In the genomic region with DNA sequence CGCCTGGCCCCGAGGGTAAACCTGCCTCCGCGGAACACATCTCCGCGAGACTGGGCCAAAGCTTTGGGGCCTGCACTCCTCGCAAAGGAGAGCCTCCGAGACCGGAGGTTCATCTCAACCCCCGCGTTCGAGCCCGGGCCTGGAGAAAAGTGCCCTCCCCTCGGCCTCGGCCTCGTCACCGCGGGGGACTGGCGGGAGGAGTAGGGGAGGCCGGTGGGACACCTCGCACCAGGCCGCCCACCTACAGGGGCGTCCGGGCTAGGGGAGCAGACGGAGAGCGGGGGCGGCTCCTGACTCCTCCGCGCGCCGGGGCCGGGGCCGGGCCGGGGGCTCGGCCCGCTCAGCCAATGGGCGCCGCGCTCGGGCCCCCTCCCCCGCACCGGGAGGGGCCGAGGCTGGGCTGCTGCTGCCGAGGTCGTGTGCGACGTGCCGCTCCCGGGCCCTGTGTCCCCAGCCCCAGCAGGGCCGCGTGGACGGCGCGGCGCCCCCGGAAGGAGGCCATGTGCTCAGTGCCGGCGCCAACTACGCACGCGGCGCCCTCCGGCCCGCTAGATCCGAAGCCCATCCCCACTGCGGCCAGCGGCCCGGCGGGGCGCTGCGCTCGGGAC, we compare ENCODE assay signal across 2 cellular contexts.
TF ChIP-seq lines count a peak whose summit lies in the region.

No MANE protein-coding gene starts in this region.

TF ChIP-seq in A549, 52 proteins besides CTCF, POLR2A, EP300 and RAD21:
- TF ChIP-seq, protein P1, sequence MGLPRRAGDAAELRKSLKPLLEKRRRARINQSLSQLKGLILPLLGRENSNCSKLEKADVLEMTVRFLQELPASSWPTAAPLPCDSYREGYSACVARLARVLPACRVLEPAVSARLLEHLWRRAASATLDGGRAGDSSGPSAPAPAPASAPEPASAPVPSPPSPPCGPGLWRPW (IDR thresholded peaks at IDR 0.05), result no peak
- TF ChIP-seq ZFP36 (IDR thresholded peaks at IDR 0.05; ENCODE audit: borderline replicate concordance, partially characterized antibody), result no peak
- TF ChIP-seq JUNB (IDR thresholded peaks at IDR 0.05), result no peak
- TF ChIP-seq CHD4 (IDR thresholded peaks at IDR 0.05; ENCODE audit: borderline replicate concordance), result no peak
- TF ChIP-seq HDAC2 (IDR thresholded peaks at IDR 0.05), result no peak
- TF ChIP-seq, protein P2, sequence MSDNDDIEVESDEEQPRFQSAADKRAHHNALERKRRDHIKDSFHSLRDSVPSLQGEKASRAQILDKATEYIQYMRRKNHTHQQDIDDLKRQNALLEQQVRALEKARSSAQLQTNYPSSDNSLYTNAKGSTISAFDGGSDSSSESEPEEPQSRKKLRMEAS (IDR thresholded peaks at IDR 0.05), result peak; percentile 45; the same call in 1 of the 2 replicates
- TF ChIP-seq MYC (IDR thresholded peaks at IDR 0.05; ENCODE audit: borderline replicate concordance, low read length), result peak; percentile 34; the same call in 1 of the 2 replicates
- no peak for TF ChIP-seq MAZ (IDR thresholded peaks at IDR 0.05; ENCODE audit: borderline replicate concordance, low read depth, low read length)
- TF ChIP-seq TP53 (CRISPR knock-in tag; IDR thresholded peaks at IDR 0.05), result no peak
- no peak for TF ChIP-seq EHMT2 (IDR thresholded peaks at IDR 0.05; ENCODE audit: low read depth)

TF ChIP-seq in H1, 55 proteins besides CTCF, POLR2A, EP300 and RAD21:
- TF ChIP-seq CHD2 (IDR thresholded peaks at IDR 0.05; ENCODE audit: low read length) (no peak), RNF2 (IDR thresholded peaks at IDR 0.05; ENCODE audit: borderline replicate concordance, low read depth, low read length, missing control alignments, poor library complexity, severe bottlenecking) (no peak), TAF1 (IDR thresholded peaks at IDR 0.05; ENCODE audit: low read depth, low read length) (no peak), SP2 (IDR thresholded peaks at IDR 0.05; ENCODE audit: low read length) (no peak), YY1 (IDR thresholded peaks at IDR 0.05; ENCODE audit: low read depth, low read length) (no peak), CHD1 (IDR thresholded peaks at IDR 0.05; ENCODE audit: low read depth, low read length) (no peak), SIRT6 (IDR thresholded peaks at IDR 0.05; ENCODE audit: low read length) (no peak), SIN3A (conservative IDR thresholded peaks at IDR 0.05 in 1 of 2, IDR thresholded peaks at IDR 0.05 in 1 of 2; ENCODE audit: low read depth in 1 of 2, low read length in 2 of 2) (0 out of 4 replicates have a peak, but pooled peaks have one; percentile 28 to 30), SP1 (IDR thresholded peaks at IDR 0.05; ENCODE audit: low read depth, low read length) (no peak), NANOG (IDR thresholded peaks at IDR 0.05; ENCODE audit: insufficient read depth, low read depth, low read length, poor library complexity, severe bottlenecking) (no peak), MAFK (IDR thresholded peaks at IDR 0.05; ENCODE audit: low read depth, low read length) (no peak), RBBP5 (IDR thresholded peaks at IDR 0.05; ENCODE audit: borderline replicate concordance, low read depth, low read length) (0 out of 2 replicates have a peak, but pooled peaks have one; percentile 35), GTF2F1 (IDR thresholded peaks at IDR 0.05; ENCODE audit: borderline replicate concordance, low read depth, low read length) (no peak), TAF7 (optimal IDR thresholded peaks at IDR 0.05; ENCODE audit: borderline replicate concordance, low read depth, low read length) (no peak), KDM5A (IDR thresholded peaks at IDR 0.05; ENCODE audit: low read length) (no peak), SIX5 (IDR thresholded peaks at IDR 0.05; ENCODE audit: low read depth, low read length) (no peak), CBX8 (IDR thresholded peaks at IDR 0.05; ENCODE audit: borderline replicate concordance, low read depth, low read length) (no peak), HDAC2 (IDR thresholded peaks at IDR 0.05; ENCODE audit: borderline replicate concordance in 1 of 2, low read depth in 2 of 2, low read length in 2 of 2) (no peak; a peak in 1 of 4 replicates), SRF (IDR thresholded peaks at IDR 0.05; ENCODE audit: low read depth, low read length) (no peak), FOSL1 (IDR thresholded peaks at IDR 0.05; ENCODE audit: insufficient read depth, low read depth, low read length) (no peak), EGR1 (IDR thresholded peaks at IDR 0.05; ENCODE audit: borderline replicate concordance, low read depth, low read length) (peak; percentile 85; the same call in 1 of the 2 replicates), TBP (IDR thresholded peaks at IDR 0.05; ENCODE audit: low read depth, low read length) (no peak), NRF1 (IDR thresholded peaks at IDR 0.05; ENCODE audit: low read depth, low read length) (no peak), BRCA1 (IDR thresholded peaks at IDR 0.05; ENCODE audit: low read depth, low read length) (no peak), KDM1A (IDR thresholded peaks at IDR 0.05; ENCODE audit: borderline replicate concordance, low read length) (no peak), BACH1 (IDR thresholded peaks at IDR 0.05; ENCODE audit: low read length) (no peak), EZH2 (IDR thresholded peaks at IDR 0.05; ENCODE audit: low read depth, low read length, severe bottlenecking) (no peak), JUN (IDR thresholded peaks at IDR 0.05; ENCODE audit: low read depth, low read length) (no peak), PHF8 (conservative IDR thresholded peaks at IDR 0.05; ENCODE audit: low read depth, low read length) (0 out of 2 replicates have a peak, but pooled peaks have one; percentile 28), SAP30 (IDR thresholded peaks at IDR 0.05; ENCODE audit: insufficient read depth, insufficient replicate concordance, low read length) (no peak), CREB1 (IDR thresholded peaks at IDR 0.05) (no peak), HDAC6 (IDR thresholded peaks at IDR 0.05; ENCODE audit: low read depth, low read length) (no peak), POLR2AphosphoS5 (IDR thresholded peaks at IDR 0.05; ENCODE audit: low read depth, low read length) (peak; percentile 15), JUND (IDR thresholded peaks at IDR 0.05; ENCODE audit: low read length) (no peak), CEBPB (IDR thresholded peaks at IDR 0.05; ENCODE audit: low read depth, low read length) (no peak), CTBP2 (IDR thresholded peaks at IDR 0.05; ENCODE audit: borderline replicate concordance, insufficient read depth, insufficient read length, low read length) (no peak)
- TF ChIP-seq, protein P3, sequence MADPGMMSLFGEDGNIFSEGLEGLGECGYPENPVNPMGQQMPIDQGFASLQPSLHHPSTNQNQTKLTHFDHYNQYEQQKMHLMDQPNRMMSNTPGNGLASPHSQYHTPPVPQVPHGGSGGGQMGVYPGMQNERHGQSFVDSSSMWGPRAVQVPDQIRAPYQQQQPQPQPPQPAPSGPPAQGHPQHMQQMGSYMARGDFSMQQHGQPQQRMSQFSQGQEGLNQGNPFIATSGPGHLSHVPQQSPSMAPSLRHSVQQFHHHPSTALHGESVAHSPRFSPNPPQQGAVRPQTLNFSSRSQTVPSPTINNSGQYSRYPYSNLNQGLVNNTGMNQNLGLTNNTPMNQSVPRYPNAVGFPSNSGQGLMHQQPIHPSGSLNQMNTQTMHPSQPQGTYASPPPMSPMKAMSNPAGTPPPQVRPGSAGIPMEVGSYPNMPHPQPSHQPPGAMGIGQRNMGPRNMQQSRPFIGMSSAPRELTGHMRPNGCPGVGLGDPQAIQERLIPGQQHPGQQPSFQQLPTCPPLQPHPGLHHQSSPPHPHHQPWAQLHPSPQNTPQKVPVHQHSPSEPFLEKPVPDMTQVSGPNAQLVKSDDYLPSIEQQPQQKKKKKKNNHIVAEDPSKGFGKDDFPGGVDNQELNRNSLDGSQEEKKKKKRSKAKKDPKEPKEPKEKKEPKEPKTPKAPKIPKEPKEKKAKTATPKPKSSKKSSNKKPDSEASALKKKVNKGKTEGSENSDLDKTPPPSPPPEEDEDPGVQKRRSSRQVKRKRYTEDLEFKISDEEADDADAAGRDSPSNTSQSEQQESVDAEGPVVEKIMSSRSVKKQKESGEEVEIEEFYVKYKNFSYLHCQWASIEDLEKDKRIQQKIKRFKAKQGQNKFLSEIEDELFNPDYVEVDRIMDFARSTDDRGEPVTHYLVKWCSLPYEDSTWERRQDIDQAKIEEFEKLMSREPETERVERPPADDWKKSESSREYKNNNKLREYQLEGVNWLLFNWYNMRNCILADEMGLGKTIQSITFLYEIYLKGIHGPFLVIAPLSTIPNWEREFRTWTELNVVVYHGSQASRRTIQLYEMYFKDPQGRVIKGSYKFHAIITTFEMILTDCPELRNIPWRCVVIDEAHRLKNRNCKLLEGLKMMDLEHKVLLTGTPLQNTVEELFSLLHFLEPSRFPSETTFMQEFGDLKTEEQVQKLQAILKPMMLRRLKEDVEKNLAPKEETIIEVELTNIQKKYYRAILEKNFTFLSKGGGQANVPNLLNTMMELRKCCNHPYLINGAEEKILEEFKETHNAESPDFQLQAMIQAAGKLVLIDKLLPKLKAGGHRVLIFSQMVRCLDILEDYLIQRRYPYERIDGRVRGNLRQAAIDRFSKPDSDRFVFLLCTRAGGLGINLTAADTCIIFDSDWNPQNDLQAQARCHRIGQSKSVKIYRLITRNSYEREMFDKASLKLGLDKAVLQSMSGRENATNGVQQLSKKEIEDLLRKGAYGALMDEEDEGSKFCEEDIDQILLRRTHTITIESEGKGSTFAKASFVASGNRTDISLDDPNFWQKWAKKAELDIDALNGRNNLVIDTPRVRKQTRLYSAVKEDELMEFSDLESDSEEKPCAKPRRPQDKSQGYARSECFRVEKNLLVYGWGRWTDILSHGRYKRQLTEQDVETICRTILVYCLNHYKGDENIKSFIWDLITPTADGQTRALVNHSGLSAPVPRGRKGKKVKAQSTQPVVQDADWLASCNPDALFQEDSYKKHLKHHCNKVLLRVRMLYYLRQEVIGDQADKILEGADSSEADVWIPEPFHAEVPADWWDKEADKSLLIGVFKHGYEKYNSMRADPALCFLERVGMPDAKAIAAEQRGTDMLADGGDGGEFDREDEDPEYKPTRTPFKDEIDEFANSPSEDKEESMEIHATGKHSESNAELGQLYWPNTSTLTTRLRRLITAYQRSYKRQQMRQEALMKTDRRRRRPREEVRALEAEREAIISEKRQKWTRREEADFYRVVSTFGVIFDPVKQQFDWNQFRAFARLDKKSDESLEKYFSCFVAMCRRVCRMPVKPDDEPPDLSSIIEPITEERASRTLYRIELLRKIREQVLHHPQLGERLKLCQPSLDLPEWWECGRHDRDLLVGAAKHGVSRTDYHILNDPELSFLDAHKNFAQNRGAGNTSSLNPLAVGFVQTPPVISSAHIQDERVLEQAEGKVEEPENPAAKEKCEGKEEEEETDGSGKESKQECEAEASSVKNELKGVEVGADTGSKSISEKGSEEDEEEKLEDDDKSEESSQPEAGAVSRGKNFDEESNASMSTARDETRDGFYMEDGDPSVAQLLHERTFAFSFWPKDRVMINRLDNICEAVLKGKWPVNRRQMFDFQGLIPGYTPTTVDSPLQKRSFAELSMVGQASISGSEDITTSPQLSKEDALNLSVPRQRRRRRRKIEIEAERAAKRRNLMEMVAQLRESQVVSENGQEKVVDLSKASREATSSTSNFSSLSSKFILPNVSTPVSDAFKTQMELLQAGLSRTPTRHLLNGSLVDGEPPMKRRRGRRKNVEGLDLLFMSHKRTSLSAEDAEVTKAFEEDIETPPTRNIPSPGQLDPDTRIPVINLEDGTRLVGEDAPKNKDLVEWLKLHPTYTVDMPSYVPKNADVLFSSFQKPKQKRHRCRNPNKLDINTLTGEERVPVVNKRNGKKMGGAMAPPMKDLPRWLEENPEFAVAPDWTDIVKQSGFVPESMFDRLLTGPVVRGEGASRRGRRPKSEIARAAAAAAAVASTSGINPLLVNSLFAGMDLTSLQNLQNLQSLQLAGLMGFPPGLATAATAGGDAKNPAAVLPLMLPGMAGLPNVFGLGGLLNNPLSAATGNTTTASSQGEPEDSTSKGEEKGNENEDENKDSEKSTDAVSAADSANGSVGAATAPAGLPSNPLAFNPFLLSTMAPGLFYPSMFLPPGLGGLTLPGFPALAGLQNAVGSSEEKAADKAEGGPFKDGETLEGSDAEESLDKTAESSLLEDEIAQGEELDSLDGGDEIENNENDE (IDR thresholded peaks at IDR 0.05; ENCODE audit: insufficient replicate concordance, low read length), result no peak
- TF ChIP-seq, protein P4, sequence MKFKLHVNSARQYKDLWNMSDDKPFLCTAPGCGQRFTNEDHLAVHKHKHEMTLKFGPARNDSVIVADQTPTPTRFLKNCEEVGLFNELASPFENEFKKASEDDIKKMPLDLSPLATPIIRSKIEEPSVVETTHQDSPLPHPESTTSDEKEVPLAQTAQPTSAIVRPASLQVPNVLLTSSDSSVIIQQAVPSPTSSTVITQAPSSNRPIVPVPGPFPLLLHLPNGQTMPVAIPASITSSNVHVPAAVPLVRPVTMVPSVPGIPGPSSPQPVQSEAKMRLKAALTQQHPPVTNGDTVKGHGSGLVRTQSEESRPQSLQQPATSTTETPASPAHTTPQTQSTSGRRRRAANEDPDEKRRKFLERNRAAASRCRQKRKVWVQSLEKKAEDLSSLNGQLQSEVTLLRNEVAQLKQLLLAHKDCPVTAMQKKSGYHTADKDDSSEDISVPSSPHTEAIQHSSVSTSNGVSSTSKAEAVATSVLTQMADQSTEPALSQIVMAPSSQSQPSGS (IDR thresholded peaks at IDR 0.05; ENCODE audit: low read length), result no peak
- TF ChIP-seq, protein P5, sequence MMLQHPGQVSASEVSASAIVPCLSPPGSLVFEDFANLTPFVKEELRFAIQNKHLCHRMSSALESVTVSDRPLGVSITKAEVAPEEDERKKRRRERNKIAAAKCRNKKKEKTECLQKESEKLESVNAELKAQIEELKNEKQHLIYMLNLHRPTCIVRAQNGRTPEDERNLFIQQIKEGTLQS (IDR thresholded peaks at IDR 0.05; ENCODE audit: insufficient read depth, low read depth, low read length), result no peak
- TF ChIP-seq, protein P2 (IDR thresholded peaks at IDR 0.05), result peak; percentile 86
- TF ChIP-seq, protein P6, sequence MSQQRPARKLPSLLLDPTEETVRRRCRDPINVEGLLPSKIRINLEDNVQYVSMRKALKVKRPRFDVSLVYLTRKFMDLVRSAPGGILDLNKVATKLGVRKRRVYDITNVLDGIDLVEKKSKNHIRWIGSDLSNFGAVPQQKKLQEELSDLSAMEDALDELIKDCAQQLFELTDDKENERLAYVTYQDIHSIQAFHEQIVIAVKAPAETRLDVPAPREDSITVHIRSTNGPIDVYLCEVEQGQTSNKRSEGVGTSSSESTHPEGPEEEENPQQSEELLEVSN (IDR thresholded peaks at IDR 0.05), result 0 out of 2 replicates have a peak, but pooled peaks have one; percentile 15
TF ChIP-seq in H1: peak in this region for 7.
